8 cellular contexts compared by ENCODE assay signal in the genomic region with DNA sequence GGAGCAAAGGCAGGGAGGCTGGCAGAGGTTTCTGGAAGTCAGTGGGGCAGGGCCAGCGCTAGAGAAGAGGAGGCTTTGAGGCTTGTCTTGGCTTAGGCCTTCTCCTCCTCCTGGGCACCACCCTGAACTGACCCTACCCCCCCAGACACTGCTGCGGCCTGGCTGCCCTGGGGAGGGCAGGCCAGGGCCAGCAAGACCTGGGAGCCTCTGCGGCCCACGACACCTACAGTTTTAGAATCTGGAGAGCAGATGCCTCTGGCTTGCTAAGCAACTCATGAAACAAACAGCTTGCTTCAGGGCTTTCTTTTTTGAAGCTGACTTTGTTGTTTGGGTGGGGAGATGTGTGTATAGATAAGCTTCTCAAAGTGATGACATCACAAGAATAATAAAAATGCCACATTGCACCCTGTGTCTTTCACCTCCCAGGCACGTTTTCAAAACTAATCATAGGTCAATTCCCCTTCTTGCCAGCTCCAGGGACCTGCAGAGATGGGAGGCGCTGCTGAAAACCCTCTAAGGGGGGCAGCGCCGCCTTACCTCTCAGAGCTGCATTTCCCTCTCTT. TPM values are rescaled to one million over a fixed set of nuclear protein-coding genes. Genes with fewer than 3 reads are reported as not detected.
DNase-seq lines count a peak whose midpoint lies in the region; ATAC-seq and TF ChIP-seq lines count a peak whose summit lies in the region.

No MANE protein-coding gene starts in this region.

- H3K36me3 ChIP-seq in HCT116 (ENCODE audit: control insufficient read depth in 1 of 2, insufficient read depth in 2 of 2, low read length in 2 of 2) (no peaks in the 10 kb centered on the region), kidney epithelial cell (ENCODE audit: control insufficient read depth, insufficient read depth, low read length) (no peaks in the 10 kb centered on the region)

- POLR2A ChIA-PET in AG04450 (lab: Yijun Ruan, JAX): interaction anchor here (0.6 to 2.0 kb wide), 3 partner anchors 20 to 51 kb away, joined by 3 to 8 read pairs (median 5); no protein-coding TSS in a partner anchor
- POLR2A ChIA-PET in HCT116 (lab: Charles Lee): interaction anchor here (1.4 kb wide), 1 partner anchor 8 kb away, joined by 6 read pairs; no protein-coding TSS in a partner anchor

- H3K9me3 ChIP-seq in AG04450 (ENCODE audit: control insufficient read depth, insufficient read depth, low read length) (no peaks in the 10 kb centered on the region), HCT116 (ENCODE audit: control insufficient read depth in 1 of 2, insufficient read depth in 1 of 2, low read depth in 1 of 2, low read length in 2 of 2) (no peaks in the 10 kb centered on the region)

- no peaks in the 10 kb centered on the region for H3K27me3 ChIP-seq in AG04450 (ENCODE audit: control insufficient read depth, insufficient read depth, low read length)
- no peaks in the 10 kb centered on the region; the same call in 1 of the 2 replicates for H3K27me3 ChIP-seq in HCT116 (ENCODE audit: insufficient read depth, low read length)
- H3K27me3 ChIP-seq in kidney epithelial cell (ENCODE audit: control insufficient read depth, insufficient read depth, low read length): no peaks in the 10 kb centered on the region

- peak; percentile 34 for ATAC-seq in HCT116
- no peak for ATAC-seq in HG02852 (IDR thresholded peaks at IDR 0.05; ENCODE audit: unreplicated experiment)
- no peak for ATAC-seq in HG03108 (IDR thresholded peaks at IDR 0.05; ENCODE audit: unreplicated experiment)
- no peak for ATAC-seq in GM21423 (IDR thresholded peaks at IDR 0.05; ENCODE audit: unreplicated experiment)

- H3K4me3 ChIP-seq in AG04450 (ENCODE audit: low read depth, low read length) (no peak overlapping the region), HCT116 (replicated peaks in 1 of 2; ENCODE audit: low read depth in 1 of 2, low read length in 2 of 2) (peak overlapping the region in 1 of 2 experiments; percentile 46; a peak in 1 of 4 replicates), kidney epithelial cell (ENCODE audit: low read depth, low read length) (no peak overlapping the region)

- H4K20me1 ChIP-seq in HCT116 (ENCODE audit: insufficient read depth): no peaks in the 10 kb centered on the region

- DNase-seq in AG04450 (ENCODE audit: low read depth, low spot score) (no peak), HCT116 (ENCODE audit: low read depth, low spot score) (peak; percentile 58), amniotic stem cell (lab: John Stamatoyannopoulos, UW) (peak; percentile 56), kidney epithelial cell (ENCODE audit: low read depth) (peak; percentile 75), NCI-H1436 (lab: John Stamatoyannopoulos, UW) (no peak)

- H3K9ac ChIP-seq in HCT116 (ENCODE audit: low read length): peak overlapping the region; percentile 51

- peak overlapping the region; percentile 78 for H3K4me2 ChIP-seq in HCT116 (ENCODE audit: low read length)

- H3K27ac ChIP-seq in AG04450 (ENCODE audit: low read depth, low read length) (peak overlapping the region; percentile 53), HCT116 (ENCODE audit: low read depth, low read length) (peak overlapping the region; percentile 57)

- no peak for TF ChIP-seq CTCF in AG04450 (IDR thresholded peaks at IDR 0.05; ENCODE audit: low read depth, low read length)
- no peak for TF ChIP-seq CTCF in HCT116 (IDR thresholded peaks at IDR 0.05 in 2 of 3, conservative IDR thresholded peaks at IDR 0.05 in 1 of 3; ENCODE audit: borderline replicate concordance in 1 of 3, insufficient read depth in 1 of 3, low read depth in 2 of 3, low read length in 2 of 3)
- no peak for TF ChIP-seq CTCF in kidney epithelial cell (IDR thresholded peaks at IDR 0.05; ENCODE audit: insufficient read depth, low read length, poor library complexity, severe bottlenecking)

- peak overlapping the region; percentile 47 for H2AFZ ChIP-seq in HCT116 (ENCODE audit: low read depth, low read length, poor library complexity, severe bottlenecking)

- no TSS peak for BruUV-seq in HCT116 (replicated peaks; lab: Mats Ljungman, UMichigan)

- intact Hi-C loops in HCT116 (cut with micrococcal nuclease): loop anchor here (5.0 kb wide), 1 partner anchor 55 kb away; no protein-coding TSS in a partner anchor

- no peak for TF ChIP-seq RAD21 in HCT116 (IDR thresholded peaks at IDR 0.05; ENCODE audit: low read depth)

- H3K4me1 ChIP-seq in HCT116 (ENCODE audit: control insufficient read depth in 1 of 2, insufficient read depth in 2 of 2, low read length in 2 of 2): peaks cover 31 to 64% of the 10 kb centered on the region in 2 experiments

- RAD21 ChIA-PET in HCT116 (lab: Charles Lee; ENCODE audit: low non-redundant PET in 1 of 2, low total read pairs in 2 of 2, uncharacterized antibody in 2 of 2, unreplicated experiment in 2 of 2): interaction anchor here in 1 of 2 experiments (2.4 kb wide), 1 partner anchor 24 kb away, joined by 8 read pairs; no protein-coding TSS in a partner anchor

- H3K79me2 ChIP-seq in HCT116 (ENCODE audit: insufficient read depth, low read length): no peaks in the 10 kb centered on the region

- CTCF ChIA-PET in AG04450 (lab: Charles Lee): interaction anchor here (0.8 to 0.9 kb wide), 2 partner anchors 33 to 220 kb away, joined by 3 read pairs; no protein-coding TSS in a partner anchor
- CTCF ChIA-PET in HCT116 (lab: Charles Lee): interaction anchor here (0.9 to 1.3 kb wide), 3 partner anchors 25 to 182 kb away, joined by 3 read pairs; no protein-coding TSS in a partner anchor

- TF ChIP-seq POLR2A in HCT116 (IDR thresholded peaks at IDR 0.05; ENCODE audit: borderline replicate concordance, extremely low read depth, insufficient read depth, insufficient read length): no peak

- no peaks in the 10 kb centered on the region for H3K9me2 ChIP-seq in HCT116 (ENCODE audit: insufficient read depth)

TF ChIP-seq in HCT116, 20 proteins besides CTCF, POLR2A, EP300 and RAD21:
- peak; percentile 41 for TF ChIP-seq TCF7L2 (IDR thresholded peaks at IDR 0.05; ENCODE audit: borderline replicate concordance, extremely low read depth, insufficient read depth, insufficient read length)
- no peak for TF ChIP-seq ZNF274 (IDR thresholded peaks at IDR 0.05; ENCODE audit: low read depth, low read length)
- 0 out of 2 replicates have a peak, but pooled peaks have one; percentile 21 for TF ChIP-seq ZFX (IDR thresholded peaks at IDR 0.05)

RNA-seq across cellular contexts. Expression of gene SMAD7, which starts 46.2 kb away (rescaled TPM):
- 7.4 and 8.0 TPM in 2 replicates for polyA plus RNA-seq in AG04450 (2011; rRNA removed)
- polyA minus RNA-seq in AG04450 (2011; rRNA and poly(A)+ RNA removed): 19.6 and 24.1 TPM in 2 replicates
- total RNA-seq in HCT116 (2021; ENCODE audit: unreplicated experiment) (7.2 TPM), kidney epithelial cell (54.3 and 68.1 TPM in 2 replicates)
- 3.6 and 4.2 TPM in 2 replicates for polyA plus RNA-seq in HCT116 (2012)

Comparison
In these comparisons a context has a peak if more than half of its experiments do, and no peak if none do; other contexts are left out.
1. DNase-seq: peak in HCT116 (single experiment), amniotic stem cell (single experiment) and kidney epithelial cell (single experiment); none in AG04450 (single experiment) and NCI-H1436 (single experiment).